ENCODE assay signal across 28 cellular contexts in the genomic region with DNA sequence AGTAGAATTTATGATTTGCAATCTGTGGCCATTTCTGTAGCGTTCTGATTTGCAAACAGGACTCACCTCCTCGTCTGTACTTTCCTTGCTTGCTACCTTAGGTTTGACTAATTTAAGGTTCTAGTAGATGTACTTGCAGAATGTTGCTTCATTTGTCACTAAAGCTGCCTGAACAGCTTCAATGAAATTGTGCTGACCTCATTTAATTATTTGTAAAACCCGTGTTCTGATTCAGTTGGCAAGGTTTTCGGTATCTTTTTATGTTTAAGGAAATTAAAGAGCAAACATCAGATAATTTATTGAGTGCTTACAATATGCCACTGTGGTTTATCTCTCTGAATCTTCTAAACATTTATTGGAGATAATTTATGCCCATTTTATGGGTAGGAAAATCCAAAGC.
"Had no signal": no experiment of that assay in that cellular context is flagged by ENCODE, and none has a peak within 500 bp of the region (broad histone marks: within the 10 kb centered on the region; RNA-seq: fewer than 3 reads in every experiment).

No MANE protein-coding gene starts in this region.

- H3K9me3 ChIP-seq: colonic mucosa, esophagus squamous epithelium, gastrocnemius medialis had no signal

- H3K27ac ChIP-seq: colonic mucosa, coronary artery, dorsolateral prefrontal cortex, epithelial cell of prostate, esophagus muscularis mucosa, esophagus squamous epithelium, foreskin keratinocyte, gastrocnemius medialis, gastroesophageal sphincter, heart left ventricle, heart right ventricle had no signal

- H3K4me1 ChIP-seq: colonic mucosa, esophagus muscularis mucosa, esophagus squamous epithelium, foreskin keratinocyte, gastrocnemius medialis, gastroesophageal sphincter, heart left ventricle, heart right ventricle had no signal

- FAIRE-seq: colon, endometrium, endothelial cell of umbilical vein, frontal cortex had no signal

- H3K36me3 ChIP-seq: colonic mucosa, esophagus muscularis mucosa, esophagus squamous epithelium, gastrocnemius medialis, gastroesophageal sphincter, heart left ventricle, heart right ventricle had no signal

- DNase-seq: colonic mucosa; cortex of kidney; dermis blood vessel endothelial cell; dorsolateral prefrontal cortex; effector CD4-positive, alpha-beta T cell; effector CD8-positive, alpha-beta T cell; effector memory CD4-positive, alpha-beta T cell; effector memory CD8-positive, alpha-beta T cell; endodermal cell; erythroblast; esophagus squamous epithelium; foreskin fibroblast; foreskin keratinocyte; foreskin melanocyte; gastrocnemius medialis; glutamatergic neuron; head of caudate nucleus; heart left ventricle; heart right ventricle had no signal

- ATAC-seq: effector memory CD8-positive, alpha-beta T cell; esophagus mucosa; foreskin keratinocyte; gastrocnemius medialis; gastroesophageal sphincter; heart left ventricle; heart right ventricle had no signal

- H3K27me3 ChIP-seq: colonic mucosa, foreskin keratinocyte, gastrocnemius medialis, heart left ventricle, heart right ventricle had no signal

- H3K4me3 ChIP-seq: colonic mucosa, coronary artery, dorsolateral prefrontal cortex, esophagus muscularis mucosa, esophagus squamous epithelium, gastrocnemius medialis, gastroesophageal sphincter, heart left ventricle, heart right ventricle had no signal
